In the genomic region with DNA sequence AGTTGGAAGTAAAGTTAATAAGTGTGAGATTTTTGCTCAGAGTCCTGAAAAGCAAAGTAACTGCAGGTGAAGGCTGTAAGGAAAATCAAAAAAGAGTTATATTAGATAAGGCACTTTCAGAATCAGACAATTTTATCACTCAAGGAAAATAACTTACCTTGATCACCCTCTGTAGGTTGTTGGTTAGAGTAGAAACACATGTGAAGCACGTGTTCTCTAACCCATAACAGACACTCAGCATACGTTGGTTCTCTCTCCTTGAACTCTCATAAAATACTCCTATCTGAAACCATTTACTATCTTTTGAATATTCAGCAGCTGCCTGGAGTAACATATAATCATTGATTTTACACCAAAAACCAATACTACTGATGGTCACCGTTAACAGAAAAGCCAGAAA, we compare ENCODE assay signal across 8 cellular contexts.
"Had no signal": no experiment of that assay in that cellular context is flagged by ENCODE, and none has a peak within 500 bp of the region (broad histone marks: within the 10 kb centered on the region; RNA-seq: fewer than 3 reads in every experiment).

No MANE protein-coding gene starts in this region.

- H3K4me3 ChIP-seq: GM12878 had no signal

- FAIRE-seq: G401.6, GM12878, GM12891, GM12892, GM18507, GM19239 had no signal

- ATAC-seq: GM12878 had no signal

- DNase-seq: GDM1, GF-D8 had no signal
